Comparison of ENCODE assay signal across 1 cellular context in genomic region chr19:1672038-1672768, GRCh38.
TF ChIP-seq lines count a peak whose summit lies in the region.

No MANE protein-coding gene starts in this region.

TF ChIP-seq in IMR-90, 13 proteins besides CTCF, POLR2A, EP300 and RAD21 (continued from another document):
- TF ChIP-seq MXI1 (IDR thresholded peaks at IDR 0.05; ENCODE audit: borderline replicate concordance, low read depth, low read length) (peak; percentile 95), SMC3 (IDR thresholded peaks at IDR 0.05; ENCODE audit: low read depth, low read length) (peak; percentile 78), MAZ (IDR thresholded peaks at IDR 0.05; ENCODE audit: borderline replicate concordance, low read depth, low read length) (peak; percentile 6; the same call in 1 of the 2 replicates), USF2 (IDR thresholded peaks at IDR 0.05; ENCODE audit: low read depth, low read length) (peak; percentile 79)
